Comparison of ENCODE assay signal across 1 cellular context in the genomic region with DNA sequence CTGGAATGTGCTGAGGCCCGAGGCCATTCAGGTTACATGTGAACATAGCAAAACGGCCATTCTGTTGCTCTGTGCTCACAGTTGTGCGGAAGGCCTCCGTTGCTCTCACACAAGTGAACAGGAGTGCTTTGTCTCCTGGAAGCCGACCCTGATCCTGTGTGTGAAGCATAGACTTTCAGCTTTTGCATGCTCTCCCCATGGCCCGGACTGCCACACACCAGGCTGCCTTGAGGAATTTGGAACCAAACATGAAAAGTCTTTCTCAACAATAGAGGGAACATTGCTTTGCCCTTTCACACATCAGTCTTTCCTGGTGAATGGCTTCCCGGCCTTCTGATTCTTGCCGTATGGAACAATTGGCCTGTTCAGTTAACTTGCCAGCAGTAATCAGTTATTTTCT.
A peak's percentile ranks its signal among the peaks of the same experiment; 100 is the strongest.
TF ChIP-seq lines count a peak whose summit lies in the region.

No MANE protein-coding gene starts in this region.

TF ChIP-seq in liver, 16 proteins besides CTCF, POLR2A, EP300 and RAD21 (continued from another document):
- TF ChIP-seq JUND (IDR thresholded peaks at IDR 0.05): no peak
- TF ChIP-seq HNF4A (conservative IDR thresholded peaks at IDR 0.05): peak; percentile 92 to 94
- TF ChIP-seq, protein P1, sequence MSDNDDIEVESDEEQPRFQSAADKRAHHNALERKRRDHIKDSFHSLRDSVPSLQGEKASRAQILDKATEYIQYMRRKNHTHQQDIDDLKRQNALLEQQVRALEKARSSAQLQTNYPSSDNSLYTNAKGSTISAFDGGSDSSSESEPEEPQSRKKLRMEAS (IDR thresholded peaks at IDR 0.05): no peak
- TF ChIP-seq, protein P2, sequence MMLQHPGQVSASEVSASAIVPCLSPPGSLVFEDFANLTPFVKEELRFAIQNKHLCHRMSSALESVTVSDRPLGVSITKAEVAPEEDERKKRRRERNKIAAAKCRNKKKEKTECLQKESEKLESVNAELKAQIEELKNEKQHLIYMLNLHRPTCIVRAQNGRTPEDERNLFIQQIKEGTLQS (IDR thresholded peaks at IDR 0.05): no peak
- TF ChIP-seq HNF4G (IDR thresholded peaks at IDR 0.05): peak; percentile 81
- TF ChIP-seq RXRA (IDR thresholded peaks at IDR 0.05): peak; percentile 71 to 79
- TF ChIP-seq, protein P3, sequence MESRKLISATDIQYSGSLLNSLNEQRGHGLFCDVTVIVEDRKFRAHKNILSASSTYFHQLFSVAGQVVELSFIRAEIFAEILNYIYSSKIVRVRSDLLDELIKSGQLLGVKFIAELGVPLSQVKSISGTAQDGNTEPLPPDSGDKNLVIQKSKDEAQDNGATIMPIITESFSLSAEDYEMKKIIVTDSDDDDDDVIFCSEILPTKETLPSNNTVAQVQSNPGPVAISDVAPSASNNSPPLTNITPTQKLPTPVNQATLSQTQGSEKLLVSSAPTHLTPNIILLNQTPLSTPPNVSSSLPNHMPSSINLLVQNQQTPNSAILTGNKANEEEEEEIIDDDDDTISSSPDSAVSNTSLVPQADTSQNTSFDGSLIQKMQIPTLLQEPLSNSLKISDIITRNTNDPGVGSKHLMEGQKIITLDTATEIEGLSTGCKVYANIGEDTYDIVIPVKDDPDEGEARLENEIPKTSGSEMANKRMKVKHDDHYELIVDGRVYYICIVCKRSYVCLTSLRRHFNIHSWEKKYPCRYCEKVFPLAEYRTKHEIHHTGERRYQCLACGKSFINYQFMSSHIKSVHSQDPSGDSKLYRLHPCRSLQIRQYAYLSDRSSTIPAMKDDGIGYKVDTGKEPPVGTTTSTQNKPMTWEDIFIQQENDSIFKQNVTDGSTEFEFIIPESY (IDR thresholded peaks at IDR 0.05): no peak
TF ChIP-seq in liver: peak in this region for 6.
